In genomic region chr11:95067042-95067827, GRCh38 we compare ENCODE assay signal across 8 cellular contexts. TPM values are rescaled to one million over a fixed set of nuclear protein-coding genes. Genes with fewer than 3 reads are reported as not detected.
A peak's percentile ranks its signal among the peaks of the same experiment; 100 is the strongest.
DNase-seq lines count a peak whose midpoint lies in the region; ATAC-seq and TF ChIP-seq lines count a peak whose summit lies in the region.

No MANE protein-coding gene starts in this region.

- H3K36me3 ChIP-seq in Karpas-422 (ENCODE audit: insufficient read depth, low read length) (peaks cover 12% of the 10 kb centered on the region), ovary (no peaks in the 10 kb centered on the region), tibial nerve (no peaks in the 10 kb centered on the region)

- DNase-seq in GDM1 (lab: John Stamatoyannopoulos, UW): peak; percentile 59
- peak; percentile 95 for DNase-seq in Karpas-422
- peak; percentile 72 for DNase-seq in SK-MEL-5 (ENCODE audit: low read depth, low spot score)
- peak; percentile 60 to 95 (median 88) for DNase-seq in head of caudate nucleus
- peak; percentile 85 to 93 (median 88) for DNase-seq in ovary
- peak; percentile 67 to 73 for DNase-seq in tibial nerve (ENCODE audit: low spot score in 2 of 2)

- intact Hi-C loops in head of caudate nucleus (cut with DNase I) (loop anchor here (5.0 to 10.0 kb wide), 3 partner anchors 92 to 720 kb away; partner anchors contain the start of genes CWC15, FAM76B, KDM4D and SESN3), ovary (cut with DNase I) (loop anchor here in 3 of 4 donors (1.0 to 10.0 kb wide), 4 partner anchors 78 to 640 kb away; no protein-coding TSS in a partner anchor)

- H3K9me3 Mint-ChIP-seq in activated naive CD4-positive, alpha-beta T cell treated with anti-CD3 and anti-CD28 coated beads, Interleukin-2, amount 50 U/mL, for 24 hours: no peaks in the 10 kb centered on the region

- H3K4me3 ChIP-seq in Karpas-422 (ENCODE audit: low read length): peak overlapping the region; percentile 67
- H3K4me3 ChIP-seq in ovary: peak overlapping the region; percentile 71
- H3K4me3 ChIP-seq in tibial nerve: peak overlapping the region; percentile 63 to 93 (median 82)

- H3K9me2 ChIP-seq in Karpas-422 (replicated peaks; ENCODE audit: insufficient read depth, low read length): no peaks in the 10 kb centered on the region

- peak overlapping the region; percentile 45 for H2AFZ ChIP-seq in Karpas-422 (ENCODE audit: low read length)

- peaks cover 30% of the 10 kb centered on the region for H3K79me2 ChIP-seq in Karpas-422 (ENCODE audit: low read length)

- peak overlapping the region; percentile 98 for H3K4me3 Mint-ChIP-seq in activated naive CD4-positive, alpha-beta T cell treated with anti-CD3 and anti-CD28 coated beads, Interleukin-2, amount 50 U/mL, for 24 hours

- in situ Hi-C loops in SK-MEL-5 (cut with HindIII; ENCODE audit: low pct_unique_long_range_greater_than_20kb, low sequenced_read_pairs): no loop called here

- peak overlapping the region; percentile 84 for H3K4me2 ChIP-seq in Karpas-422 (ENCODE audit: low read depth, low read length, poor library complexity, severe bottlenecking)

- H3K27ac Mint-ChIP-seq in activated naive CD4-positive, alpha-beta T cell treated with anti-CD3 and anti-CD28 coated beads, Interleukin-2, amount 50 U/mL, for 24 hours: peak overlapping the region; percentile 98

- peaks cover 10% of the 10 kb centered on the region for H4K20me1 ChIP-seq in Karpas-422 (ENCODE audit: insufficient read depth, low read depth, low read length)

- peak; percentile 67 to 83 (median 73) for TF ChIP-seq CTCF in ovary (IDR thresholded peaks at IDR 0.05)
- TF ChIP-seq CTCF in tibial nerve (IDR thresholded peaks at IDR 0.05): peak; percentile 63 to 85 (median 66)

- no peaks in the 10 kb centered on the region for H3K27me3 Mint-ChIP-seq in activated naive CD4-positive, alpha-beta T cell treated with anti-CD3 and anti-CD28 coated beads, Interleukin-2, amount 50 U/mL, for 24 hours

- peak overlapping the region; percentile 75 for H3K9ac ChIP-seq in Karpas-422 (ENCODE audit: low read length)

- H3K36me3 Mint-ChIP-seq in activated naive CD4-positive, alpha-beta T cell treated with anti-CD3 and anti-CD28 coated beads, Interleukin-2, amount 50 U/mL, for 24 hours: peaks cover 9% of the 10 kb centered on the region

- 0 to 1% (median 1%) methylated on average over 34 to 97 of the region's 97 CpGs for WGBS in ovary, 3 donors
- 0 to 1% methylated on average over 34 to 54 of the region's 97 CpGs for WGBS in tibial nerve, 2 donors

- TF ChIP-seq EP300 in ovary (IDR thresholded peaks at IDR 0.05): no peak
- peak in 1 of 2 donors; percentile 85 for TF ChIP-seq EP300 in tibial nerve (IDR thresholded peaks at IDR 0.05)

- peak; percentile 62 for ATAC-seq in GM21825 (IDR thresholded peaks at IDR 0.05; ENCODE audit: unreplicated experiment)

- H3K27ac ChIP-seq in Karpas-422 (ENCODE audit: low read length) (peak overlapping the region; percentile 47), ovary (peak overlapping the region; percentile 98 to 99), tibial nerve (peak overlapping the region; percentile 94 to 99 (median 96))

- TF ChIP-seq POLR2A in ovary (IDR thresholded peaks at IDR 0.05): peak; percentile 44
- TF ChIP-seq POLR2A in tibial nerve (IDR thresholded peaks at IDR 0.05): peak in 1 of 2 donors; percentile 61

- H3K4me1 Mint-ChIP-seq in activated naive CD4-positive, alpha-beta T cell treated with anti-CD3 and anti-CD28 coated beads, Interleukin-2, amount 50 U/mL, for 24 hours: peaks cover 31% of the 10 kb centered on the region

- H3K4me1 ChIP-seq in Karpas-422 (ENCODE audit: low read length): peaks cover 24% of the 10 kb centered on the region
- H3K4me1 ChIP-seq in ovary (ENCODE audit: insufficient read depth): peaks cover 1% of the 10 kb centered on the region
- peaks cover 0 to 39% (median 8%) of the 10 kb centered on the region in 4 donors for H3K4me1 ChIP-seq in tibial nerve

- H3K9me3 ChIP-seq in Karpas-422 (ENCODE audit: low read length): no peaks in the 10 kb centered on the region
- H3K9me3 ChIP-seq in ovary: no peaks in the 10 kb centered on the region
- no peaks in the 10 kb centered on the region for H3K9me3 ChIP-seq in tibial nerve

- H3K27me3 ChIP-seq in Karpas-422 (ENCODE audit: low read length) (no peaks in the 10 kb centered on the region), ovary (no peaks in the 10 kb centered on the region), tibial nerve (no peaks in the 10 kb centered on the region)

RNA-seq across cellular contexts. Expression of gene SRSF8, which starts 0.5 kb away (rescaled TPM):
- total RNA-seq in Karpas-422 (2014; rRNA removed; shearing (Covaris generic); ENCODE audit: low replicate concordance): 50.0 and 111 TPM in 2 replicates
- total RNA-seq in SK-MEL-5 (2014; rRNA removed; shearing (Covaris generic)): 25.4 and 27.4 TPM in 2 replicates
- 44.6 and 44.7 TPM in 2 replicates for polyA plus RNA-seq in SK-MEL-5 (2015; cell fraction: cytosol; rRNA removed)
- polyA plus RNA-seq in SK-MEL-5 (2015; cell fraction: nucleus; rRNA removed): 33.3 and 37.0 TPM in 2 replicates
- total RNA-seq in ovary (10 to 100 TPM; 39.0 to 76.2 (median 58.8) TPM), tibial nerve (10 to 100 TPM; 41.4 to 79.8 (median 49.1) TPM)
- polyA plus RNA-seq in ovary: 10 to 100 TPM; 54.8 to 79.6 TPM

RNA-seq across cellular contexts. Expression of gene KDM4F, which starts 18.0 kb away (rescaled TPM):
- total RNA-seq in Karpas-422 (2014; rRNA removed; shearing (Covaris generic); ENCODE audit: low replicate concordance): not detected in 2 replicates
- not detected in 2 replicates for total RNA-seq in SK-MEL-5 (2014; rRNA removed; shearing (Covaris generic))
- polyA plus RNA-seq in SK-MEL-5 (2015; cell fraction: cytosol; rRNA removed): not detected in 2 replicates
- not detected in 2 replicates for polyA plus RNA-seq in SK-MEL-5 (2015; cell fraction: nucleus; rRNA removed)
- total RNA-seq in ovary (not detected), tibial nerve (not detected)
- polyA plus RNA-seq in ovary: not detected

RNA-seq across cellular contexts. Expression of gene ENDOD1, which starts 22.4 kb away (rescaled TPM):
- 11.0 and 12.8 TPM in 2 replicates for total RNA-seq in Karpas-422 (2014; rRNA removed; shearing (Covaris generic); ENCODE audit: low replicate concordance)
- 44.8 and 46.8 TPM in 2 replicates for total RNA-seq in SK-MEL-5 (2014; rRNA removed; shearing (Covaris generic))
- 28.5 and 38.4 TPM in 2 replicates for polyA plus RNA-seq in SK-MEL-5 (2015; cell fraction: cytosol; rRNA removed)
- 8.6 and 12.1 TPM in 2 replicates for polyA plus RNA-seq in SK-MEL-5 (2015; cell fraction: nucleus; rRNA removed)
- 10 to 100 TPM; 21.0 to 35.4 (median 34.3) TPM for total RNA-seq in ovary
- 10 to 100 TPM; 18.9 to 60.8 TPM for polyA plus RNA-seq in ovary
- 100 to 1,000 TPM; 106 to 210 (median 154) TPM for total RNA-seq in tibial nerve

RNA-seq across cellular contexts. Expression of gene KDM4E, which starts 42.2 kb away (rescaled TPM):
- total RNA-seq in Karpas-422 (2014; rRNA removed; shearing (Covaris generic); ENCODE audit: low replicate concordance): not detected in 2 replicates
- not detected in 2 replicates for total RNA-seq in SK-MEL-5 (2014; rRNA removed; shearing (Covaris generic))
- not detected in 2 replicates for polyA plus RNA-seq in SK-MEL-5 (2015; cell fraction: cytosol; rRNA removed)
- not detected in 2 replicates for polyA plus RNA-seq in SK-MEL-5 (2015; cell fraction: nucleus; rRNA removed)
- total RNA-seq in ovary (not detected), tibial nerve (not detected)
- polyA plus RNA-seq in ovary: not detected

Comparison
In these comparisons a context has a peak if more than half of its experiments do, and no peak if none do; other contexts are left out.
1. Peak in every context shown above with its lines: DNase-seq, ATAC-seq, H3K4me3 ChIP-seq and H3K27ac ChIP-seq.
2. H3K27ac ChIP-seq: peak in every context shown above with its lines; median percentile 98 in ovary; 96 in tibial nerve; 47 in Karpas-422.